ENCODE assay signal across 38 cellular contexts in the genomic region with DNA sequence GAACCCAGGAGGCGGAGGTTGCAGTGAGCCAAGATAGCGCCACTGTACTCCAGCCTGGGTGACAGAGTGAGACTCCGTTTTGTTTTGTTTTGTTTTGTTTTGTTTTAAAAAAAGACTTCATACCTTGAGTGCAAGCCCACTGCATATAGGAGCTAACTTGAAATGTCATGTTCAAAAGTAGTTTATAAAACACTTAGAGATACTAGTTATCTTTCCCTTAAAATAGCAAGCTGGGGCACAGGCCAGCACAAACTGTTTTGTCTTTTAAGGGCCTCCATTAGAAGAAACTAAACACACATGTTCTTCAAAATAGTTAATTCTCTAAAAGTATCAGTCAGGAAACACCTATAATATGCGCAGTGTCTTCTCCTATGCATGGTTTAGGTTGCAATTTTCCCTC.
"Had no signal": no experiment of that assay in that cellular context is flagged by ENCODE, and none has a peak within 500 bp of the region (broad histone marks: within the 10 kb centered on the region; RNA-seq: fewer than 3 reads in every experiment).

No MANE protein-coding gene starts in this region.

- H3K4me3 ChIP-seq: adrenal gland, ascending aorta, body of pancreas, breast epithelium, cardiac muscle cell had no signal

- H3K36me3 Mint-ChIP-seq: activated naive CD4-positive, alpha-beta T cell treated with anti-CD3 and anti-CD28 coated beads, Interleukin-2, amount 10 ng/mL, durations not matched to agents 7 days and 5 days; activated naive CD4-positive, alpha-beta T cell treated with anti-CD3 and anti-CD28 coated beads, Interleukin-2, amount 50 U/mL, for 24 hours; activated naive CD4-positive, alpha-beta T cell treated with anti-CD3 and anti-CD28 coated beads, Interleukin-2, amount 50 U/mL, for 72 hours; activated naive CD8-positive, alpha-beta T cell; activated naive CD8-positive, alpha-beta T cell treated with anti-CD3 and anti-CD28 coated beads for 36 hours; brain had no signal

- H3K9me3 ChIP-seq: adrenal gland, ascending aorta, body of pancreas had no signal

- ATAC-seq: activated naive CD4-positive, alpha-beta T cell treated with anti-CD3 and anti-CD28 coated beads, Interleukin-2, amount 50 U/mL, for 72 hours; activated naive CD8-positive, alpha-beta T cell treated with anti-CD3 and anti-CD28 coated beads, Interleukin-2, amount 50 U/mL, for 24 hours; activated T-cell treated with anti-CD3 and anti-CD28 coated beads, Interleukin-2, amount 50 U/mL, for 4 hours; activated T-cell treated with anti-CD3 and anti-CD28 coated beads, Interleukin-2, amount 50 U/mL, for 72 hours; activated T-helper 17 cell treated with anti-CD3 and anti-CD28 coated beads, Interleukin-2, amount 50 U/mL, for 72 hours; body of pancreas had no signal

- H3K27me3 Mint-ChIP-seq: activated naive CD4-positive, alpha-beta T cell treated with anti-CD3 and anti-CD28 coated beads, Interleukin-2, amount 10 ng/mL, durations not matched to agents 7 days and 5 days; activated naive CD4-positive, alpha-beta T cell treated with anti-CD3 and anti-CD28 coated beads, Interleukin-2, amount 50 U/mL, for 24 hours; activated naive CD8-positive, alpha-beta T cell; activated naive CD8-positive, alpha-beta T cell treated with anti-CD3 and anti-CD28 coated beads for 36 hours; activated naive CD8-positive, alpha-beta T cell treated with anti-CD3 and anti-CD28 coated beads, Interleukin-2, amount 10 ng/mL, durations not matched to agents 7 days and 5 days; activated naive CD8-positive, alpha-beta T cell treated with anti-CD3 and anti-CD28 coated beads, Interleukin-2, amount 50 U/mL, for 24 hours; activated T-cell treated with anti-CD3 and anti-CD28 coated beads, Interleukin-2, amount 50 U/mL, for 24 hours; activated T-helper 17 cell treated with anti-CD3 and anti-CD28 coated beads, Interleukin-2, amount 50 U/mL, for 72 hours; central memory CD8-positive, alpha-beta T cell had no signal

- H3K4me1 ChIP-seq: adrenal gland, ascending aorta, body of pancreas, breast epithelium had no signal

- H3K27ac ChIP-seq: adrenal gland, ascending aorta, body of pancreas, brain microvascular endothelial cell, breast epithelium, cardiac muscle cell had no signal

- H3K27me3 ChIP-seq: adrenal gland, ascending aorta, body of pancreas, brain microvascular endothelial cell, breast epithelium, cardiac muscle cell had no signal

- H3K4me3 Mint-ChIP-seq: activated naive CD4-positive, alpha-beta T cell treated with anti-CD3 and anti-CD28 coated beads for 36 hours; activated naive CD4-positive, alpha-beta T cell treated with anti-CD3 and anti-CD28 coated beads, Interleukin-2, amount 10 ng/mL, durations not matched to agents 7 days and 5 days; activated naive CD4-positive, alpha-beta T cell treated with anti-CD3 and anti-CD28 coated beads, Interleukin-2, amount 50 U/mL, for 24 hours; activated naive CD8-positive, alpha-beta T cell; activated naive CD8-positive, alpha-beta T cell treated with anti-CD3 and anti-CD28 coated beads for 36 hours; activated naive CD8-positive, alpha-beta T cell treated with anti-CD3 and anti-CD28 coated beads, Interleukin-2, amount 10 ng/mL, durations not matched to agents 7 days and 5 days; activated naive CD8-positive, alpha-beta T cell treated with anti-CD3 and anti-CD28 coated beads, Interleukin-2, amount 50 U/mL, for 24 hours; activated T-cell treated with anti-CD3 and anti-CD28 coated beads, Interleukin-2, amount 50 U/mL, for 24 hours; activated T-cell treated with anti-CD3 and anti-CD28 coated beads, Interleukin-2, amount 50 U/mL, for 4 hours; activated T-cell treated with anti-CD3 and anti-CD28 coated beads, Interleukin-2, amount 50 U/mL, for 72 hours; activated T-helper 1 cell treated with anti-CD3 and anti-CD28 coated beads, Interleukin-12 subunit alpha, Interleukin-12 subunit beta, Interleukin-2, Interleukin-4 antibody, amounts not matched to agents 30 ng/mL and 10 ng/mL and 1 ng/mL, durations not matched to agents 14 hours and 24 hours and 36 hours; activated T-helper 17 cell treated with anti-CD3 and anti-CD28 coated beads, Interleukin-2, amount 50 U/mL, for 72 hours; brain; central memory CD8-positive, alpha-beta T cell had no signal

- H3K36me3 ChIP-seq: adrenal gland, ascending aorta, brain microvascular endothelial cell, breast epithelium, cardiac muscle cell had no signal

- H3K27ac Mint-ChIP-seq: activated naive CD4-positive, alpha-beta T cell treated with anti-CD3 and anti-CD28 coated beads for 36 hours; activated naive CD4-positive, alpha-beta T cell treated with anti-CD3 and anti-CD28 coated beads, Interleukin-2, amount 10 ng/mL, durations not matched to agents 7 days and 5 days; activated naive CD4-positive, alpha-beta T cell treated with anti-CD3 and anti-CD28 coated beads, Interleukin-2, amount 50 U/mL, for 24 hours; activated naive CD4-positive, alpha-beta T cell treated with anti-CD3 and anti-CD28 coated beads, Interleukin-2, amount 50 U/mL, for 72 hours; activated naive CD8-positive, alpha-beta T cell; activated naive CD8-positive, alpha-beta T cell treated with anti-CD3 and anti-CD28 coated beads for 36 hours; activated naive CD8-positive, alpha-beta T cell treated with anti-CD3 and anti-CD28 coated beads, Interleukin-2, amount 10 ng/mL, durations not matched to agents 7 days and 5 days; activated naive CD8-positive, alpha-beta T cell treated with anti-CD3 and anti-CD28 coated beads, Interleukin-2, amount 50 U/mL, for 24 hours; activated T-cell treated with anti-CD3 and anti-CD28 coated beads, Interleukin-2, amount 50 U/mL, for 24 hours; activated T-cell treated with anti-CD3 and anti-CD28 coated beads, Interleukin-2, amount 50 U/mL, for 72 hours; activated T-helper 1 cell treated with anti-CD3 and anti-CD28 coated beads, Interleukin-12 subunit alpha, Interleukin-12 subunit beta, Interleukin-2, Interleukin-4 antibody, amounts not matched to agents 30 ng/mL and 10 ng/mL and 1 ng/mL, durations not matched to agents 14 hours and 24 hours and 36 hours; activated T-helper 17 cell treated with anti-CD3 and anti-CD28 coated beads, Interleukin-2, amount 50 U/mL, for 72 hours; activated T-helper 2 cell treated with anti-CD3 and anti-CD28 coated beads, Interferon-gamma antibody, Interleukin-2, Interleukin-4, amounts not matched to agents 10 μg/mL and 5 μg/mL and 100 μg/mL, durations not matched to agents 14 hours and 24 hours and 36 hours; brain had no signal

- H3K4me1 Mint-ChIP-seq: activated naive CD4-positive, alpha-beta T cell treated with anti-CD3 and anti-CD28 coated beads, Interleukin-2, amount 10 ng/mL, durations not matched to agents 7 days and 5 days; activated naive CD4-positive, alpha-beta T cell treated with anti-CD3 and anti-CD28 coated beads, Interleukin-2, amount 50 U/mL, for 24 hours; activated naive CD8-positive, alpha-beta T cell treated with anti-CD3 and anti-CD28 coated beads for 36 hours; activated naive CD8-positive, alpha-beta T cell treated with anti-CD3 and anti-CD28 coated beads, Interleukin-2, amount 10 ng/mL, durations not matched to agents 7 days and 5 days; activated naive CD8-positive, alpha-beta T cell treated with anti-CD3 and anti-CD28 coated beads, Interleukin-2, amount 50 U/mL, for 24 hours; activated T-helper 17 cell treated with anti-CD3 and anti-CD28 coated beads, Interleukin-2, amount 50 U/mL, for 72 hours; brain; central memory CD8-positive, alpha-beta T cell had no signal

- DNase-seq: activated effector memory CD4-positive, alpha-beta T cell treated with anti-CD3 and anti-CD28 coated beads, Interleukin-2, amount 50 U/mL, for 16 hours; activated effector memory CD4-positive, alpha-beta T cell treated with Interleukin-2 at 50 U/mL for 16 hours; activated gamma-delta T cell; activated gamma-delta T cell treated with Interleukin-2 at 50 U/mL for 16 hours; activated naive CD4-positive, alpha-beta T cell; activated naive CD4-positive, alpha-beta T cell treated with anti-CD3 and anti-CD28 coated beads for 36 hours; activated naive CD4-positive, alpha-beta T cell treated with anti-CD3 and anti-CD28 coated beads, Interleukin-2, amount 10 ng/mL, durations not matched to agents 7 days and 5 days; activated naive CD4-positive, alpha-beta T cell treated with anti-CD3 and anti-CD28 coated beads, Interleukin-2, amount 50 U/mL, for 16 hours; activated naive CD4-positive, alpha-beta T cell treated with Interleukin-2 at 50 U/mL for 16 hours; activated naive CD8-positive, alpha-beta T cell treated with anti-CD3 and anti-CD28 coated beads for 36 hours; activated naive CD8-positive, alpha-beta T cell treated with anti-CD3 and anti-CD28 coated beads, Interleukin-2, amount 10 ng/mL, durations not matched to agents 7 days and 5 days; activated naive CD8-positive, alpha-beta T cell treated with anti-CD3 and anti-CD28 coated beads, Interleukin-2, amount 50 U/mL, for 24 hours; activated T-cell treated with anti-CD3 and anti-CD28 coated beads, Interleukin-2, amount 50 U/mL, for 1 hour; activated T-cell treated with anti-CD3 and anti-CD28 coated beads, Interleukin-2, amount 50 U/mL, for 24 hours; activated T-cell treated with anti-CD3 and anti-CD28 coated beads, Interleukin-2, amount 50 U/mL, for 4 hours; activated T-cell treated with anti-CD3 and anti-CD28 coated beads, Interleukin-2, amount 50 U/mL, for 48 hours; activated T-cell treated with anti-CD3 and anti-CD28 coated beads, Interleukin-2, amount 50 U/mL, for 72 hours; adrenal gland; amniotic stem cell; amygdala; anterior cingulate cortex; aorta; body of pancreas; brain microvascular endothelial cell; caudate nucleus; central memory CD4-positive, alpha-beta T cell; cerebellar nuclear complex had no signal
